Comparison of ENCODE assay signal across 1 cellular context in genomic region chr5:82351754-82352145, GRCh38.
TF ChIP-seq lines count a peak whose summit lies in the region.

No MANE protein-coding gene starts in this region.

TF ChIP-seq in HCT116, 20 proteins besides CTCF, POLR2A, EP300 and RAD21 (continued from another document):
- TF ChIP-seq ZBTB33 (IDR thresholded peaks at IDR 0.05; ENCODE audit: extremely low read depth, insufficient replicate concordance, low read length), result no peak
- TF ChIP-seq CEBPB (IDR thresholded peaks at IDR 0.05; ENCODE audit: low read depth), result no peak
- no peak for TF ChIP-seq POLR2AphosphoS5 (IDR thresholded peaks at IDR 0.05; ENCODE audit: low read depth, low read length)
- TF ChIP-seq CBX3 (IDR thresholded peaks at IDR 0.05; ENCODE audit: low read depth), result no peak
- TF ChIP-seq EZH2phosphoT487 (IDR thresholded peaks at IDR 0.05; ENCODE audit: borderline replicate concordance), result no peak
